ENCODE assay signal across 9 cellular contexts in genomic region chr18:58195278-58195721, GRCh38.
A peak's percentile ranks its signal among the peaks of the same experiment; 100 is the strongest.
DNase-seq lines count a peak whose midpoint lies in the region; ATAC-seq, FAIRE-seq and TF ChIP-seq lines count a peak whose summit lies in the region.
"Had no signal": no experiment of that assay in that cellular context is flagged by ENCODE, and none has a peak within 500 bp of the region (broad histone marks: within the 10 kb centered on the region; RNA-seq: fewer than 3 reads in every experiment).

No MANE protein-coding gene starts in this region.

- H3K79me2 ChIP-seq in endothelial cell of umbilical vein (ENCODE audit: control insufficient read depth, insufficient read depth, low read length) = no peaks in the 10 kb centered on the region

- no peaks in the 10 kb centered on the region for H3K9me1 ChIP-seq in endothelial cell of umbilical vein (replicated peaks; ENCODE audit: control insufficient read depth, extremely low read depth, insufficient read depth, low read length)

- H3K4me1 ChIP-seq in HUES64 (ENCODE audit: insufficient read depth, low read length) (peaks cover 41% of the 10 kb centered on the region), endothelial cell of umbilical vein (ENCODE audit: control insufficient read depth, extremely low read depth, insufficient read depth, low read length) (peaks cover 31% of the 10 kb centered on the region)

- H2AFZ ChIP-seq in endothelial cell of umbilical vein (ENCODE audit: low read depth, low read length) = peak overlapping the region; percentile 75

- peaks cover 21% of the 10 kb centered on the region for H3K27me3 Mint-ChIP-seq in activated CD4-positive, alpha-beta T cell treated with anti-CD3 and anti-CD28 coated beads, Interleukin-2, amount 10 ng/mL, durations not matched to agents 7 days and 5 days

- TF ChIP-seq POLR2A in endothelial cell of umbilical vein (IDR thresholded peaks at IDR 0.05; ENCODE audit: low read depth, low read length) = no peak

- peak overlapping the region; percentile 65 for H3K4me3 Mint-ChIP-seq in activated CD4-positive, alpha-beta T cell treated with anti-CD3 and anti-CD28 coated beads, Interleukin-2, amount 10 ng/mL, durations not matched to agents 7 days and 5 days

- CTCF ChIA-PET in activated CD4-positive, alpha-beta T cell treated with anti-CD3 and anti-CD28 coated beads, Interleukin-2, amount 10 ng/mL, durations not matched to agents 7 days and 5 days (lab: Charles Lee) = no interaction called here
- CTCF ChIA-PET in endothelial cell of umbilical vein (lab: Charles Lee) = interaction anchor here (0.9 to 2.3 kb wide), 8 partner anchors 9 to 299 kb away, joined by 3 to 12 read pairs (median 4); no protein-coding TSS in a partner anchor

- H3K27ac ChIP-seq in HUES64 (ENCODE audit: low read depth, low read length) (peak overlapping the region; percentile 76), endothelial cell of umbilical vein (ENCODE audit: insufficient read depth, low read depth, low read length) (peak overlapping the region; percentile 24)

- peak overlapping the region; percentile 66 for H3K4me2 ChIP-seq in endothelial cell of umbilical vein (ENCODE audit: insufficient read depth, low read length)

- intact Hi-C loops in endothelial cell of umbilical vein (cut with micrococcal nuclease) = no loop called here

- H3K4me1 Mint-ChIP-seq in activated CD4-positive, alpha-beta T cell treated with anti-CD3 and anti-CD28 coated beads, Interleukin-2, amount 10 ng/mL, durations not matched to agents 7 days and 5 days = peaks cover 16% of the 10 kb centered on the region

- H3K27me3 ChIP-seq in HUES64 (ENCODE audit: insufficient read depth, low read length) = no peaks in the 10 kb centered on the region
- no peaks in the 10 kb centered on the region for H3K27me3 ChIP-seq in endothelial cell of umbilical vein (ENCODE audit: control insufficient read depth in 2 of 2, insufficient read depth in 2 of 2, low read length in 2 of 2)

- BruUV-seq in endothelial cell of umbilical vein (replicated peaks; lab: Mats Ljungman, UMichigan) = no TSS peak

- no peaks in the 10 kb centered on the region for H3K9me3 ChIP-seq in HUES64 (ENCODE audit: insufficient read depth, low read depth, low read length)
- H3K9me3 ChIP-seq in endothelial cell of umbilical vein (replicated peaks; ENCODE audit: control insufficient read depth, insufficient read depth, low read length) = no peaks in the 10 kb centered on the region

- H4K20me1 ChIP-seq in endothelial cell of umbilical vein (replicated peaks; ENCODE audit: control insufficient read depth, extremely low read depth, insufficient read depth, low read length) = no peaks in the 10 kb centered on the region

- 4% methylated on average over 23 of the region's 23 CpGs for WGBS in HUES64

- POLR2A ChIA-PET in activated CD4-positive, alpha-beta T cell treated with anti-CD3 and anti-CD28 coated beads, Interleukin-2, amount 10 ng/mL, durations not matched to agents 7 days and 5 days (lab: Charles Lee) = no interaction called here
- POLR2A ChIA-PET in endothelial cell of umbilical vein (lab: Charles Lee) = no interaction called here

- H3K36me3 Mint-ChIP-seq in activated CD4-positive, alpha-beta T cell treated with anti-CD3 and anti-CD28 coated beads, Interleukin-2, amount 10 ng/mL, durations not matched to agents 7 days and 5 days (ENCODE audit: low read depth) = no peaks in the 10 kb centered on the region

- ATAC-seq in omental fat pad (ENCODE audit: low FRiP score) (peak; percentile 77), HG02610 (IDR thresholded peaks at IDR 0.05; ENCODE audit: unreplicated experiment) (no peak)
- ATAC-seq: K562 had no signal

- H3K9me3 Mint-ChIP-seq in activated CD4-positive, alpha-beta T cell treated with anti-CD3 and anti-CD28 coated beads, Interleukin-2, amount 10 ng/mL, durations not matched to agents 7 days and 5 days = no peaks in the 10 kb centered on the region

- in situ Hi-C loops in G401 (cut with HindIII; ENCODE audit: low sequenced_read_pairs) = no loop called here

- peak; percentile 59 for FAIRE-seq in endothelial cell of umbilical vein (lab: Jason Lieb, UNC)
- FAIRE-seq: K562 had no signal

- DNase-seq in G401 (ENCODE audit: low spot score) = peak; percentile 91
- DNase-seq in activated CD4-positive, alpha-beta T cell treated with anti-CD3 and anti-CD28 coated beads, Interleukin-2, amount 10 ng/mL, durations not matched to agents 7 days and 5 days = peak; percentile 13
- DNase-seq in endothelial cell of umbilical vein (ENCODE audit: low read depth, low spot score) = no peak
- DNase-seq in omental fat pad (ENCODE audit: low spot score) = no peak
- DNase-seq in effector CD8-positive, alpha-beta T cell (lab: John Stamatoyannopoulos, UW) = no peak
- no peak for DNase-seq in foreskin melanocyte

- TF ChIP-seq CTCF in endothelial cell of umbilical vein (IDR thresholded peaks at IDR 0.05; ENCODE audit: extremely low read depth in 1 of 2, insufficient read depth in 1 of 2, low read depth in 1 of 2, low read length in 2 of 2) (no peak), omental fat pad (IDR thresholded peaks at IDR 0.05) (no peak)

- H3K36me3 ChIP-seq in HUES64 (ENCODE audit: insufficient read depth, low read length) = no peaks in the 10 kb centered on the region
- H3K36me3 ChIP-seq in endothelial cell of umbilical vein (ENCODE audit: control insufficient read depth in 2 of 2, extremely low read depth in 1 of 2, insufficient read depth in 2 of 2, low read length in 2 of 2) = no peaks in the 10 kb centered on the region

- H3K9ac ChIP-seq in HUES64 (ENCODE audit: low read depth, low read length) (peak overlapping the region; percentile 77), endothelial cell of umbilical vein (replicated peaks; ENCODE audit: extremely low read depth, insufficient read depth, low read length) (peak overlapping the region; percentile 45)

- no peak overlapping the region for H3K27ac Mint-ChIP-seq in activated CD4-positive, alpha-beta T cell treated with anti-CD3 and anti-CD28 coated beads, Interleukin-2, amount 10 ng/mL, durations not matched to agents 7 days and 5 days

- dilution Hi-C loops in endothelial cell of umbilical vein (cut with MboI; ENCODE audit: extremely low pct_ligation_motif_present, low sequenced_read_pairs) = no loop called here

- H3K4me3 ChIP-seq in HUES64 (ENCODE audit: low read length) (peak overlapping the region; percentile 70), endothelial cell of umbilical vein (replicated peaks in 1 of 3; ENCODE audit: insufficient read depth in 1 of 3, low read depth in 1 of 3, low read length in 3 of 3) (peak overlapping the region in 2 of 3 experiments; percentile 5 to 52)
- H3K4me3 ChIP-seq: K562 had no signal

TF ChIP-seq in endothelial cell of umbilical vein, 7 proteins besides CTCF, POLR2A, EP300 and RAD21:
- TF ChIP-seq MYC (IDR thresholded peaks at IDR 0.05; ENCODE audit: low read depth, low read length) (no peak), GATA2 (IDR thresholded peaks at IDR 0.05; ENCODE audit: insufficient read depth, insufficient read length, low read depth, low read length) (no peak), EZH2 (IDR thresholded peaks at IDR 0.05; ENCODE audit: borderline replicate concordance, low read depth, low read length, severe bottlenecking) (no peak), JUN (IDR thresholded peaks at IDR 0.05; ENCODE audit: borderline replicate concordance, insufficient read depth, insufficient read length, low read depth) (no peak), MAX (IDR thresholded peaks at IDR 0.05; ENCODE audit: insufficient read depth, insufficient read length) (no peak), FOS (IDR thresholded peaks at IDR 0.05; ENCODE audit: borderline replicate concordance, insufficient read depth, low read length) (no peak), POLR2AphosphoS5 (IDR thresholded peaks at IDR 0.05; ENCODE audit: insufficient read depth, low read depth, low read length) (no peak)

Comparison
In these comparisons a context has a peak if more than half of its experiments do, and no peak if none do; other contexts are left out.
1. DNase-seq: peak in G401 (single experiment) and activated CD4-positive, alpha-beta T cell treated with anti-CD3 and anti-CD28 coated beads, Interleukin-2, amount 10 ng/mL, durations not matched to agents 7 days and 5 days (single experiment); none in endothelial cell of umbilical vein (single experiment), omental fat pad (single experiment), effector CD8-positive, alpha-beta T cell (single experiment) and foreskin melanocyte (single experiment).